ENCODE assay signal across 7 cellular contexts in the genomic region with DNA sequence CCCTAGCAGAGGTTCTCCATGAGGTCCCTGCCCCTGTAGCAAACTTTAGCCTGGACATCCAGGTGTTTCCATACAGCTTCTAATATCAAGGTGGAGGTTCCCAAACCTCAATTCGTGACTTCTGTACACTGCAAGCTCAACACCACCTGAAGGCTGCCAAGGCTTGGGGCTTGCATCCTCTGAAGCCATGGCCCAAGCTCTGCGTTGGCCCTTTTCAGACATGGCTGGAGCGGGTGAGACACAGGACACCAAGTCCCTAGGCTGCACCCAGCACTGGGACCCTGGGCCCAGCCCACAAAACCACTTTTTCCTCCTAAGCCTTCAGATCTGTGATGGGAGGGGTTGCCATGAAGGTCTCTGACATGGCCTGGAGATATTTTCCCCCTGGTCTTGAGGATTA.
"Had no signal": no experiment of that assay in that cellular context is flagged by ENCODE, and none has a peak within 500 bp of the region (broad histone marks: within the 10 kb centered on the region; RNA-seq: fewer than 3 reads in every experiment).

No MANE protein-coding gene starts in this region.

- ATAC-seq: HepG2, K562 had no signal

- DNase-seq: IMR-90, KBM-7, KG1 had no signal

- H3K27ac Mint-ChIP-seq: IgD-negative memory B cell had no signal

- H3K4me3 ChIP-seq: K562 had no signal

- H3K27ac ChIP-seq: HL-60 had no signal

- H3K4me3 Mint-ChIP-seq: IgD-negative memory B cell had no signal

- H3K36me3 Mint-ChIP-seq: IgD-negative memory B cell had no signal

- H3K27me3 Mint-ChIP-seq: IgD-negative memory B cell had no signal

- H3K4me1 Mint-ChIP-seq: IgD-negative memory B cell had no signal
